In genomic region chr7:135143874-135144668, GRCh38 we compare ENCODE assay signal across 31 cellular contexts. TPM values are rescaled to one million over a fixed set of nuclear protein-coding genes. Genes with fewer than 3 reads are reported as not detected.
DNase-seq lines count a peak whose midpoint lies in the region; ATAC-seq, FAIRE-seq and TF ChIP-seq lines count a peak whose summit lies in the region.
"Had no signal": no experiment of that assay in that cellular context is flagged by ENCODE, and none has a peak within 500 bp of the region (broad histone marks: within the 10 kb centered on the region; RNA-seq: fewer than 3 reads in every experiment).

No MANE protein-coding gene starts in this region.

- H3K4me2 ChIP-seq in HepG2 (ENCODE audit: low read depth, low read length) (peak overlapping the region; percentile 18; the same call in 1 of the 2 replicates), OCI-LY7 (ENCODE audit: low read length) (no peak overlapping the region)
- H3K4me2 ChIP-seq: BLaER1 had no signal

- H4K20me1 ChIP-seq in HepG2 (ENCODE audit: insufficient read depth, low read length): no peaks in the 10 kb centered on the region
- no peaks in the 10 kb centered on the region for H4K20me1 ChIP-seq in OCI-LY7 (ENCODE audit: insufficient read depth, low read length)
- H4K20me1 ChIP-seq: BLaER1 had no signal

- H3K27me3 Mint-ChIP-seq in CD4-positive, alpha-beta T cell: no peaks in the 10 kb centered on the region
- H3K27me3 Mint-ChIP-seq in activated CD4-positive, alpha-beta T cell treated with anti-CD3 and anti-CD28 coated beads, Interleukin-2, amount 10 ng/mL, durations not matched to agents 7 days and 5 days: peaks cover 5% of the 10 kb centered on the region
- H3K27me3 Mint-ChIP-seq: activated CD4-positive, alpha-beta T cell treated with anti-CD3 and anti-CD28 coated beads for 36 hours; activated CD8-positive, alpha-beta memory T cell treated with anti-CD3 and anti-CD28 coated beads, Interleukin-2, amount 10 ng/mL, durations not matched to agents 7 days and 5 days; T-helper 17 cell had no signal

- H3K9me3 ChIP-seq in CD4-positive, alpha-beta T cell (ENCODE audit: control insufficient read depth, low read length): no peaks in the 10 kb centered on the region
- H3K9me3 ChIP-seq in HepG2 (ENCODE audit: low read length) (no peaks in the 10 kb centered on the region), OCI-LY7 (ENCODE audit: low read length) (no peaks in the 10 kb centered on the region)
- H3K9me3 ChIP-seq: BLaER1, mucosa of descending colon had no signal

- H3K36me3 Mint-ChIP-seq in CD4-positive, alpha-beta T cell (ENCODE audit: low read depth): peaks cover 14% of the 10 kb centered on the region
- peaks cover 13% of the 10 kb centered on the region for H3K36me3 Mint-ChIP-seq in activated CD4-positive, alpha-beta T cell treated with anti-CD3 and anti-CD28 coated beads, Interleukin-2, amount 10 ng/mL, durations not matched to agents 7 days and 5 days (ENCODE audit: low read depth)

- in situ Hi-C loops in HepG2 (cut with HindIII; ENCODE audit: extremely low pct_ligation_motif_present, low pct_unique_long_range_greater_than_20kb): no loop called here

- TF ChIP-seq POLR2A in HepG2 (IDR thresholded peaks at IDR 0.05; ENCODE audit: insufficient read depth in 1 of 2, low read depth in 2 of 2, low read length in 2 of 2): no peak

- no peak overlapping the region for H3K27ac ChIP-seq in CD4-positive, alpha-beta T cell (ENCODE audit: low read depth, low read length)
- H3K27ac ChIP-seq in HepG2 (ENCODE audit: extremely low read length, insufficient read depth, low read length): peak overlapping the region; percentile 19
- no peak overlapping the region for H3K27ac ChIP-seq in OCI-LY7 (ENCODE audit: low read depth, low read length, poor library complexity, severe bottlenecking)
- H3K27ac ChIP-seq: BLaER1, cardiac muscle cell, parathyroid adenoma, SK-N-MC had no signal

- H3K4me1 Mint-ChIP-seq in CD4-positive, alpha-beta T cell (ENCODE audit: low read depth): peaks cover 45% of the 10 kb centered on the region
- peaks cover 27% of the 10 kb centered on the region for H3K4me1 Mint-ChIP-seq in activated CD4-positive, alpha-beta T cell treated with anti-CD3 and anti-CD28 coated beads, Interleukin-2, amount 10 ng/mL, durations not matched to agents 7 days and 5 days

- H3K4me1 ChIP-seq in HepG2 (ENCODE audit: insufficient read depth, low read length) (peaks cover 45% of the 10 kb centered on the region), OCI-LY7 (ENCODE audit: insufficient read depth, low read length, poor library complexity, severe bottlenecking) (peaks cover 9% of the 10 kb centered on the region)

- H3K9me3 Mint-ChIP-seq in CD4-positive, alpha-beta T cell: peaks cover 6% of the 10 kb centered on the region
- H3K9me3 Mint-ChIP-seq in activated CD4-positive, alpha-beta T cell treated with anti-CD3 and anti-CD28 coated beads, Interleukin-2, amount 10 ng/mL, durations not matched to agents 7 days and 5 days: no peaks in the 10 kb centered on the region
- H3K9me3 Mint-ChIP-seq: activated T-cell treated with anti-CD3 and anti-CD28 coated beads, Interleukin-2, amount 50 U/mL, for 72 hours had no signal

- no peak overlapping the region for H3K4me3 ChIP-seq in HepG2 (replicated peaks in 1 of 3; ENCODE audit: insufficient read depth in 1 of 3, low read depth in 2 of 3, low read length in 3 of 3)
- H3K4me3 ChIP-seq in OCI-LY7 (ENCODE audit: low read depth, low read length, poor library complexity, severe bottlenecking): no peak overlapping the region
- H3K4me3 ChIP-seq: BLaER1, cardiac muscle cell, mucosa of descending colon, SK-N-MC had no signal

- H3K36me3 ChIP-seq in HepG2 (replicated peaks in 1 of 2; ENCODE audit: control insufficient read depth in 1 of 2, insufficient read depth in 2 of 2, low read length in 2 of 2) (no peaks in the 10 kb centered on the region), OCI-LY7 (ENCODE audit: insufficient read depth, low read length) (no peaks in the 10 kb centered on the region)
- H3K36me3 ChIP-seq: BLaER1, cardiac muscle cell had no signal

- intact Hi-C loops in CD4-positive, alpha-beta T cell (cut with DNase I, micrococcal nuclease): loop anchor here in 1 of 2 experiments (10.0 kb wide), 1 partner anchor 499 kb away; the partner anchor contains the start of gene BPGM
- intact Hi-C loops in HepG2 (cut with micrococcal nuclease; ENCODE audit: unreplicated experiment) (no loop called here), OCI-LY7 (cut with micrococcal nuclease; ENCODE audit: unreplicated experiment) (no loop called here)

- CTCF ChIA-PET in CD4-positive, alpha-beta T cell (lab: Charles Lee): interaction anchor here (1.7 kb wide), 1 partner anchor 27 kb away, joined by 8 read pairs; the partner anchor contains the start of gene CYREN
- CTCF ChIA-PET in HepG2 (lab: Yijun Ruan, JAX; ENCODE audit: low intra/inter-chr PET ratio, low total read pairs): no interaction called here
- CTCF ChIA-PET in activated CD4-positive, alpha-beta T cell treated with anti-CD3 and anti-CD28 coated beads, Interleukin-2, amount 10 ng/mL, durations not matched to agents 7 days and 5 days (lab: Charles Lee): interaction anchor here (0.8 to 1.0 kb wide), 2 partner anchors 123 to 157 kb away, joined by 3 read pairs; no protein-coding TSS in a partner anchor
- CTCF ChIA-PET in OCI-LY7 (lab: Charles Lee; ENCODE audit: unreplicated experiment): no interaction called here

- no peak for TF ChIP-seq RAD21 in HepG2 (CRISPR knock-in tag; IDR thresholded peaks at IDR 0.05)

- H3K9me2 ChIP-seq in OCI-LY7 (ENCODE audit: insufficient read depth, low read length): no peaks in the 10 kb centered on the region

- peak overlapping the region; percentile 39 for H3K4me3 Mint-ChIP-seq in CD4-positive, alpha-beta T cell
- no peak overlapping the region for H3K4me3 Mint-ChIP-seq in activated CD4-positive, alpha-beta T cell treated with anti-CD3 and anti-CD28 coated beads, Interleukin-2, amount 10 ng/mL, durations not matched to agents 7 days and 5 days
- H3K4me3 Mint-ChIP-seq: activated CD4-positive, alpha-beta T cell treated with anti-CD3 and anti-CD28 coated beads for 36 hours; activated CD8-positive, alpha-beta memory T cell treated with anti-CD3 and anti-CD28 coated beads, Interleukin-2, amount 10 ng/mL, durations not matched to agents 7 days and 5 days; T-helper 17 cell had no signal

- H3K27me3 ChIP-seq in CD4-positive, alpha-beta T cell (ENCODE audit: control insufficient read depth, insufficient read depth, low read length): no peaks in the 10 kb centered on the region
- no peaks in the 10 kb centered on the region; a peak in 1 of 5 replicates for H3K27me3 ChIP-seq in HepG2 (ENCODE audit: control insufficient read depth in 1 of 2, insufficient read depth in 2 of 2, low read length in 2 of 2)
- H3K27me3 ChIP-seq: BLaER1, cardiac muscle cell had no signal

- peak overlapping the region; percentile 53 for H3K27ac Mint-ChIP-seq in CD4-positive, alpha-beta T cell
- no peak overlapping the region for H3K27ac Mint-ChIP-seq in activated CD4-positive, alpha-beta T cell treated with anti-CD3 and anti-CD28 coated beads, Interleukin-2, amount 10 ng/mL, durations not matched to agents 7 days and 5 days
- H3K27ac Mint-ChIP-seq: activated CD4-positive, alpha-beta T cell treated with anti-CD3 and anti-CD28 coated beads for 36 hours; activated CD8-positive, alpha-beta memory T cell treated with anti-CD3 and anti-CD28 coated beads, Interleukin-2, amount 10 ng/mL, durations not matched to agents 7 days and 5 days; activated T-cell treated with anti-CD3 and anti-CD28 coated beads, Interleukin-2, amount 50 U/mL, for 72 hours had no signal

- FAIRE-seq in HepG2 (lab: Jason Lieb, UNC): peak; percentile 64
- FAIRE-seq: endometrium, GM19239, urothelium cell line had no signal

- TF ChIP-seq CTCF in CD4-positive, alpha-beta T cell (IDR thresholded peaks at IDR 0.05): no peak
- TF ChIP-seq CTCF in HepG2 (CRISPR knock-in tag; IDR thresholded peaks at IDR 0.05) (no peak), OCI-LY7 (conservative IDR thresholded peaks at IDR 0.05; ENCODE audit: low read length) (no peak)

- POLR2A ChIA-PET in CD4-positive, alpha-beta T cell (lab: Charles Lee): interaction anchor here (1.3 kb wide), 1 partner anchor 67 kb away, joined by 5 read pairs; no protein-coding TSS in a partner anchor
- POLR2A ChIA-PET in HepG2 (lab: Yijun Ruan, JAX) (interaction anchor here (1.2 to 1.5 kb wide), 4 partner anchors 27 to 243 kb away, joined by 3 to 4 read pairs (median 3); no protein-coding TSS in a partner anchor), OCI-LY7 (lab: Charles Lee) (interaction anchor here (0.6 kb wide), 1 partner anchor 70 kb away, joined by 3 read pairs; no protein-coding TSS in a partner anchor)
- POLR2A ChIA-PET in activated CD4-positive, alpha-beta T cell treated with anti-CD3 and anti-CD28 coated beads, Interleukin-2, amount 10 ng/mL, durations not matched to agents 7 days and 5 days (lab: Charles Lee): no interaction called here

- BruUV-seq in HepG2 (replicated peaks; lab: Mats Ljungman, UMichigan) (no TSS peak), OCI-LY7 (replicated peaks; lab: Mats Ljungman, UMichigan) (no TSS peak)

- no peak overlapping the region for H2AFZ ChIP-seq in HepG2 (ENCODE audit: low read length)
- H2AFZ ChIP-seq in OCI-LY7 (ENCODE audit: low read length): no peak overlapping the region
- H2AFZ ChIP-seq: parathyroid adenoma had no signal

- TF ChIP-seq EP300 in HepG2 (IDR thresholded peaks at IDR 0.05; ENCODE audit: low read depth in 2 of 2, low read length in 2 of 2) (no peak), HepG2 (CRISPR knock-in tag; IDR thresholded peaks at IDR 0.05; ENCODE audit: borderline replicate concordance) (no peak)

- no peak for ATAC-seq in CD4-positive, alpha-beta T cell (ENCODE audit: poor library complexity)
- ATAC-seq in HepG2: peak; percentile 9; the same call in 1 of the 3 replicates
- ATAC-seq: activated CD4-positive, alpha-beta T cell treated with anti-CD3 and anti-CD28 coated beads for 36 hours; activated CD8-positive, alpha-beta memory T cell treated with anti-CD3 and anti-CD28 coated beads, Interleukin-2, amount 10 ng/mL, durations not matched to agents 7 days and 5 days; activated T-cell treated with anti-CD3 and anti-CD28 coated beads, Interleukin-2, amount 50 U/mL, for 72 hours; left colon; mucosa of descending colon; T-helper 17 cell had no signal

- 53% methylated on average over 3 of the region's 3 CpGs for WGBS in HepG2 (ENCODE audit: low lambda C conversion rate)

- H3K79me2 ChIP-seq in HepG2 (ENCODE audit: insufficient read depth, low read length) (peaks cover 6% of the 10 kb centered on the region), OCI-LY7 (ENCODE audit: insufficient read depth, low read depth, low read length) (no peaks in the 10 kb centered on the region)
- H3K79me2 ChIP-seq: parathyroid adenoma had no signal

- no peak overlapping the region for H3K9ac ChIP-seq in HepG2 (ENCODE audit: insufficient read depth, low read depth, low read length)
- H3K9ac ChIP-seq: BLaER1, parathyroid adenoma had no signal

- no peak for DNase-seq in CD4-positive, alpha-beta T cell
- DNase-seq in dermis blood vessel endothelial cell: peak; percentile 80
- DNase-seq in HepG2 (ENCODE audit: low spot score): no peak
- DNase-seq in renal cortical epithelial cell (ENCODE audit: low read depth): peak; percentile 54
- no peak for DNase-seq in activated CD4-positive, alpha-beta T cell treated with anti-CD3 and anti-CD28 coated beads, Interleukin-2, amount 10 ng/mL, durations not matched to agents 7 days and 5 days
- DNase-seq in NCI-H526 (lab: John Stamatoyannopoulos, UW): no peak
- no peak for DNase-seq in OCI-LY7 (ENCODE audit: low spot score)
- DNase-seq in activated CD4-positive, alpha-beta T cell treated with anti-CD3 and anti-CD28 coated beads, Interleukin-2, amount 50 U/mL, for 4 hours: no peak
- DNase-seq: ACHN; activated CD4-positive, alpha-beta T cell treated with anti-CD3 and anti-CD28 coated beads for 36 hours; activated CD8-positive, alpha-beta memory T cell treated with anti-CD3 and anti-CD28 coated beads, Interleukin-2, amount 10 ng/mL, durations not matched to agents 7 days and 5 days; activated naive CD4-positive, alpha-beta T cell treated with Interleukin-2 at 50 U/mL for 16 hours; activated T-cell treated with anti-CD3 and anti-CD28 coated beads, Interleukin-2, amount 50 U/mL, for 72 hours; anterior cingulate cortex; Calu3; HCEC 1CT; head of caudate nucleus; left colon; mucosa of descending colon; NCI-H1930; NCI-H748 treated with DMSO at 0.1 percent for 48 hours; RPMI8226; substantia nigra; T-helper 17 cell had no signal

RNA-seq across cellular contexts. Expression of gene TMEM140, which starts 3.8 kb away (rescaled TPM):
- 10 to 100 TPM; 27.7 to 32.2 TPM for total RNA-seq in CD4-positive, alpha-beta T cell
- 40.7 and 76.1 TPM in 2 replicates for total RNA-seq in dermis blood vessel endothelial cell
- total RNA-seq in HepG2 (2016; rRNA removed; fragmentation: Illumina TruSeq; extraction: Trizol): 5.6 and 9.2 TPM in 2 replicates
- 1.1 and 1.5 TPM in 2 replicates for total RNA-seq in HepG2 (2016; cell fraction: cytosol; rRNA removed; fragmentation: Illumina TruSeq; extraction: Trizol; ENCODE audit: low read depth)
- 6.3 and 8.9 TPM in 2 replicates for total RNA-seq in HepG2 (2016; cell fraction: insoluble cytoplasmic fraction; rRNA removed; fragmentation: Illumina TruSeq; extraction: Trizol)
- total RNA-seq in HepG2 (2016; cell fraction: membrane; rRNA removed; fragmentation: Illumina TruSeq; extraction: Trizol): 2.6 and 3.2 TPM in 2 replicates
- total RNA-seq in HepG2 (2016; cell fraction: nucleus; rRNA removed; fragmentation: Illumina TruSeq; extraction: Trizol): 7.9 and 10.4 TPM in 2 replicates
- 21.7 and 35.7 TPM in 2 replicates for polyA plus RNA-seq in HepG2 (2011; rRNA removed)
- polyA plus RNA-seq in HepG2 (2011; cell fraction: cytosol; rRNA removed): 24.2 and 35.4 TPM in 2 replicates
- polyA plus RNA-seq in HepG2 (2011; cell fraction: nucleus; rRNA removed): 17.7 and 30.5 TPM in 2 replicates
- polyA plus RNA-seq in HepG2 (2012): 45.3 and 74.1 TPM in 2 replicates
- polyA plus RNA-seq in HepG2 (2016; cell fraction: cytosol; fragmentation: Illumina TruSeq; extraction: Trizol; ENCODE audit: low read depth): 1.1 TPM in 2 replicates
- 5.3 and 6.1 TPM in 2 replicates for polyA plus RNA-seq in HepG2 (2016; cell fraction: insoluble cytoplasmic fraction; fragmentation: Illumina TruSeq; extraction: Trizol; ENCODE audit: low read depth)
- polyA plus RNA-seq in HepG2 (2016; cell fraction: membrane; fragmentation: Illumina TruSeq; extraction: Trizol; ENCODE audit: low read depth): 2.1 and 2.2 TPM in 2 replicates
- polyA plus RNA-seq in HepG2 (2016; cell fraction: nucleus; fragmentation: Illumina TruSeq; extraction: Trizol; ENCODE audit: insufficient read depth, low read depth): 7.8 and 11.6 TPM in 2 replicates
- polyA minus RNA-seq in HepG2 (2011; rRNA and poly(A)+ RNA removed; ENCODE audit: low replicate concordance): 0.26 and 39.0 TPM in 2 replicates
- polyA minus RNA-seq in HepG2 (2011; cell fraction: cytosol; rRNA and poly(A)+ RNA removed): 15.9 and 32.1 TPM in 2 replicates
- 41.2 and 55.0 TPM in 2 replicates for polyA minus RNA-seq in HepG2 (2011; cell fraction: nucleus; rRNA and poly(A)+ RNA removed)
- 4.3 and 29.3 TPM in 2 replicates for total RNA-seq in renal cortical epithelial cell
- total RNA-seq in activated CD4-positive, alpha-beta T cell treated with anti-CD3 and anti-CD28 coated beads, Interleukin-2, amount 10 ng/mL, durations not matched to agents 7 days and 5 days: 10 to 100 TPM; 25.3 to 27.7 TPM
- 0.41 TPM in 1 of 2 replicates, not detected in the other for total RNA-seq in OCI-LY7 (2014; rRNA removed; shearing (Covaris generic))
- 1.6 and 1.7 TPM in 2 replicates for total RNA-seq in OCI-LY7 (2022)
- total RNA-seq: cardiac muscle cell had no signal

RNA-seq across cellular contexts. Expression of gene CYREN, which starts 26.4 kb away (rescaled TPM):
- total RNA-seq in CD4-positive, alpha-beta T cell: 10 to 100 TPM; 14.0 to 15.8 TPM
- total RNA-seq in dermis blood vessel endothelial cell (20.8 and 29.5 TPM in 2 replicates), HepG2 (2016; rRNA removed; fragmentation: Illumina TruSeq; extraction: Trizol) (60.7 and 68.6 TPM in 2 replicates), renal cortical epithelial cell (75.0 and 126 TPM in 2 replicates), OCI-LY7 (2022) (81.9 and 85.0 TPM in 2 replicates)
- 24.2 and 27.7 TPM in 2 replicates for total RNA-seq in HepG2 (2016; cell fraction: cytosol; rRNA removed; fragmentation: Illumina TruSeq; extraction: Trizol; ENCODE audit: low read depth)
- total RNA-seq in HepG2 (2016; cell fraction: insoluble cytoplasmic fraction; rRNA removed; fragmentation: Illumina TruSeq; extraction: Trizol): 58.8 and 66.8 TPM in 2 replicates
- 48.2 and 58.3 TPM in 2 replicates for total RNA-seq in HepG2 (2016; cell fraction: membrane; rRNA removed; fragmentation: Illumina TruSeq; extraction: Trizol)
- total RNA-seq in HepG2 (2016; cell fraction: nucleus; rRNA removed; fragmentation: Illumina TruSeq; extraction: Trizol): 42.2 and 46.2 TPM in 2 replicates
- 19.3 and 20.7 TPM in 2 replicates for polyA plus RNA-seq in HepG2 (2011; rRNA removed)
- polyA plus RNA-seq in HepG2 (2011; cell fraction: cytosol; rRNA removed): 19.8 and 20.9 TPM in 2 replicates
- 15.6 and 18.8 TPM in 2 replicates for polyA plus RNA-seq in HepG2 (2011; cell fraction: nucleus; rRNA removed)
- polyA plus RNA-seq in HepG2 (2012): 44.5 and 69.6 TPM in 2 replicates
- 13.5 and 22.0 TPM in 2 replicates for polyA plus RNA-seq in HepG2 (2016; cell fraction: cytosol; fragmentation: Illumina TruSeq; extraction: Trizol; ENCODE audit: low read depth)
- polyA plus RNA-seq in HepG2 (2016; cell fraction: insoluble cytoplasmic fraction; fragmentation: Illumina TruSeq; extraction: Trizol; ENCODE audit: low read depth): 62.6 and 67.4 TPM in 2 replicates
- 31.2 and 44.6 TPM in 2 replicates for polyA plus RNA-seq in HepG2 (2016; cell fraction: membrane; fragmentation: Illumina TruSeq; extraction: Trizol; ENCODE audit: low read depth)
- polyA plus RNA-seq in HepG2 (2016; cell fraction: nucleus; fragmentation: Illumina TruSeq; extraction: Trizol; ENCODE audit: insufficient read depth, low read depth): 46.9 and 49.8 TPM in 2 replicates
- 24.4 and 62.5 TPM in 2 replicates for polyA minus RNA-seq in HepG2 (2011; rRNA and poly(A)+ RNA removed; ENCODE audit: low replicate concordance)
- 8.6 and 12.1 TPM in 2 replicates for polyA minus RNA-seq in HepG2 (2011; cell fraction: cytosol; rRNA and poly(A)+ RNA removed)
- 20.6 and 24.7 TPM in 2 replicates for polyA minus RNA-seq in HepG2 (2011; cell fraction: nucleus; rRNA and poly(A)+ RNA removed)
- total RNA-seq in activated CD4-positive, alpha-beta T cell treated with anti-CD3 and anti-CD28 coated beads, Interleukin-2, amount 10 ng/mL, durations not matched to agents 7 days and 5 days: 10 to 100 TPM; 34.4 to 39.7 TPM
- 64.0 and 69.4 TPM in 2 replicates for total RNA-seq in OCI-LY7 (2014; rRNA removed; shearing (Covaris generic))

Comparison
In these comparisons a context has a peak if more than half of its experiments do, and no peak if none do; other contexts are left out.
1. DNase-seq: peak in dermis blood vessel endothelial cell (single experiment) and renal cortical epithelial cell (single experiment); none in CD4-positive, alpha-beta T cell (0 of 10), HepG2 (single experiment), activated CD4-positive, alpha-beta T cell treated with anti-CD3 and anti-CD28 coated beads, Interleukin-2, amount 10 ng/mL, durations not matched to agents 7 days and 5 days (single experiment), NCI-H526 (0 of 2), OCI-LY7 (single experiment) and activated CD4-positive, alpha-beta T cell treated with anti-CD3 and anti-CD28 coated beads, Interleukin-2, amount 50 U/mL, for 4 hours (0 of 2).
2. CTCF ChIA-PET loops: an anchor here in CD4-positive, alpha-beta T cell (1.7 kb wide) and activated CD4-positive, alpha-beta T cell treated with anti-CD3 and anti-CD28 coated beads, Interleukin-2, amount 10 ng/mL, durations not matched to agents 7 days and 5 days (0.8 to 1.0 kb wide); none called in HepG2 and OCI-LY7.